12 cellular contexts compared by ENCODE assay signal in genomic region chr1:203559523-203559922, GRCh38.
A peak's percentile ranks its signal among the peaks of the same experiment; 100 is the strongest.
DNase-seq lines count a peak whose midpoint lies in the region; ATAC-seq, FAIRE-seq and TF ChIP-seq lines count a peak whose summit lies in the region.
"Had no signal": no experiment of that assay in that cellular context is flagged by ENCODE, and none has a peak within 500 bp of the region (broad histone marks: within the 10 kb centered on the region; RNA-seq: fewer than 3 reads in every experiment).

No MANE protein-coding gene starts in this region.

- H2AFZ ChIP-seq in ACC112 (ENCODE audit: low read length, unreplicated experiment): no peak overlapping the region

- H3K9me3 ChIP-seq in ovary: no peaks in the 10 kb centered on the region
- H3K9me3 ChIP-seq: mucosa of descending colon had no signal

- H3K36me3 ChIP-seq in ACC112 (ENCODE audit: insufficient read depth, low read length) (no peaks in the 10 kb centered on the region), ovary (no peaks in the 10 kb centered on the region)

- H3K4me1 ChIP-seq in ACC112 (ENCODE audit: control insufficient read depth, insufficient read depth, low read length, unreplicated experiment): peaks cover 48% of the 10 kb centered on the region
- H3K4me1 ChIP-seq in ovary (ENCODE audit: insufficient read depth): peaks cover 21% of the 10 kb centered on the region

- H3K27me3 ChIP-seq in ACC112 (ENCODE audit: insufficient read depth, low read length) (no peaks in the 10 kb centered on the region), ovary (no peaks in the 10 kb centered on the region)

- ATAC-seq in GM21423 (IDR thresholded peaks at IDR 0.05; ENCODE audit: unreplicated experiment): no peak
- ATAC-seq: mucosa of descending colon had no signal

- H3K79me2 ChIP-seq in ACC112 (ENCODE audit: control insufficient read depth, insufficient read depth, low read length, unreplicated experiment): no peaks in the 10 kb centered on the region

- peak; percentile 80 for FAIRE-seq in RCC 7860 (lab: Jason Lieb, UNC)

- no peak for TF ChIP-seq EP300 in ovary (IDR thresholded peaks at IDR 0.05)

- DNase-seq in RCC 7860 (ENCODE audit: low spot score) (peak; percentile 96), epithelial cell of esophagus (ENCODE audit: low read depth) (peak; percentile 74), ovary (peak in 4 of 5 donors; percentile 28 to 51 (median 36)), OCI-M1 (lab: John Stamatoyannopoulos, UW) (no peak), SIG-M5 treated with dmso at 0.1 percent for 504 hours (lab: John Stamatoyannopoulos, UW; ENCODE audit: unreplicated experiment) (no peak), nucleus accumbens (lab: John Stamatoyannopoulos, UW) (no peak)
- DNase-seq: activated CD8-positive, alpha-beta memory T cell treated with anti-CD3 and anti-CD28 coated beads, Interleukin-2, amount 50 U/mL, for 4 hours; caudate nucleus; mucosa of descending colon; NCI-H774 had no signal

- H3K4me3 ChIP-seq in ACC112 (ENCODE audit: low read depth, low read length) (no peak overlapping the region), epithelial cell of esophagus (ENCODE audit: low read length) (no peak overlapping the region), ovary (no peak overlapping the region)
- H3K4me3 ChIP-seq: mucosa of descending colon had no signal

- intact Hi-C loops in ovary (cut with DNase I): no loop called here

- TF ChIP-seq POLR2A in ovary (IDR thresholded peaks at IDR 0.05): no peak

- WGBS in ovary, 3 donors: 61 to 68% (median 63%) methylated on average over 6 of the region's 6 CpGs

- TF ChIP-seq CTCF in epithelial cell of esophagus (IDR thresholded peaks at IDR 0.05; ENCODE audit: insufficient read depth, low read depth, low read length, missing control alignments) (no peak), ovary (IDR thresholded peaks at IDR 0.05) (no peak)

- H3K27ac ChIP-seq in ACC112 (ENCODE audit: low read depth, low read length) (peak overlapping the region; percentile 96), ovary (no peak overlapping the region)

Comparison
In these comparisons a context has a peak if more than half of its experiments do, and no peak if none do; other contexts are left out.
1. DNase-seq: peak in RCC 7860 (single experiment), epithelial cell of esophagus (single experiment) and ovary (4 of 5); none in OCI-M1 (single experiment), SIG-M5 treated with dmso at 0.1 percent for 504 hours (single experiment) and nucleus accumbens (0 of 56).